In the genomic region with DNA sequence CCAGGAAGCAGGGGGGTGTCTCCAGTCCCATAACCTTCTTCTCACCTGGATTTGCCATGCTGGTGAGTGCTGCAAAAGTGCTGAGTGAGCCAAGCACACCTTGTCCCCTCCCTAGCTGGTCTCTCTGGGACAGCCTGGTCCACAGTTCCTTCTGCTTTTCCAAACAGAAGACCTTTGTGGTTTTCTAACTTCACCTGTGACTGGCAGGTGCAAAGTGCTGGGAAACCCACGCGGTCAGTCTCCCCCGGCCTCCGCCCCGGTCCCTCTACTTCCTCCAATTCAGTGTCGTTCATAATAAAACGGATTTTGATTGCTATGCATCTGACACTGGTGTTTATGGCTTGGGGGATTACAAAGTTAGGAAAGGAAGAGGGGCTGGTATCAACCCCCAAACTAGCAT, we compare ENCODE assay signal across 32 cellular contexts.
"Had no signal": no experiment of that assay in that cellular context is flagged by ENCODE, and none has a peak within 500 bp of the region (broad histone marks: within the 10 kb centered on the region; RNA-seq: fewer than 3 reads in every experiment).

No MANE protein-coding gene starts in this region.

- DNase-seq: immature natural killer cell; kidney; left colon; mammary epithelial cell; mesenchymal stem cell; naive B cell; natural killer cell; nephron progenitor cell; pancreas; posterior cingulate gyrus; retina; right cardiac atrium; stimulated activated CD4-positive, alpha-beta T cell treated with anti-CD3 and anti-CD28 coated beads, Interleukin-12 subunit alpha, Interleukin-12 subunit beta, amount 100 ng/mL, for 4 hours; stimulated activated CD4-positive, alpha-beta T cell treated with anti-CD3 and anti-CD28 coated beads, Interleukin-15, amount 100 ng/mL, for 24 hours; stimulated activated CD4-positive, alpha-beta T cell treated with anti-CD3 and anti-CD28 coated beads, Interleukin-2, amount 100 ng/mL, for 24 hours; stimulated activated CD4-positive, alpha-beta T cell treated with anti-CD3 and anti-CD28 coated beads, Interleukin-4, amount 100 ng/mL, for 1 hour; stimulated activated naive B cell treated with anti-CD40 and anti-IgM and Interleukin-4, amounts not matched to agents 10 μg/mL and 1 μg/mL and 100 μg/mL, for 72 hours; stimulated activated naive CD8-positive, alpha-beta T cell treated with anti-CD3 and anti-CD28 coated beads, Interleukin-15, Interleukin-2, amounts not matched to agents 100 U/mL and 50 U/mL, for 24 hours; stomach; testis; thyroid gland; transverse colon had no signal

- H2AFZ ChIP-seq: neural progenitor cell had no signal

- H3K4me1 ChIP-seq: lower lobe of right lung, neural progenitor cell, pancreas, prostate gland, testis, transverse colon, vagina had no signal

- H3K27ac Mint-ChIP-seq: immature natural killer cell; mesothelial cell of epicardium; naive B cell; natural killer cell; nephron progenitor cell; neural progenitor cell; stimulated activated naive B cell treated with anti-CD40 and anti-IgM and Interleukin-4, amounts not matched to agents 10 μg/mL and 1 μg/mL and 100 μg/mL, for 72 hours had no signal

- H3K36me3 ChIP-seq: left lung, lower lobe of right lung, neural progenitor cell, pancreas, prostate gland, stomach, thyroid gland, transverse colon, upper lobe of left lung, vagina had no signal

- H3K9me3 ChIP-seq: left lung, lower lobe of right lung, pancreas, prostate gland, stomach, testis, thyroid gland, transverse colon, upper lobe of left lung, vagina had no signal

- H3K4me3 ChIP-seq: left lung, lower lobe of right lung, neural progenitor cell, pancreas, prostate gland, skin epidermis, stomach, testis, thyroid gland, transverse colon, upper lobe of left lung, vagina had no signal

- H3K9me3 Mint-ChIP-seq: immature natural killer cell, mesothelial cell of epicardium, natural killer cell had no signal

- H3K27me3 ChIP-seq: pancreas, testis, thyroid gland, upper lobe of left lung, vagina had no signal

- H3K36me3 Mint-ChIP-seq: immature natural killer cell, mesothelial cell of epicardium, naive B cell, natural killer cell, neural progenitor cell had no signal

- ATAC-seq: left colon; left lung; lower lobe of right lung; natural killer cell; pancreas; right cardiac atrium; sciatic nerve; stimulated activated naive B cell treated with anti-CD40 and anti-IgM and Interleukin-4, amounts not matched to agents 10 μg/mL and 1 μg/mL and 100 μg/mL, for 72 hours; stimulated activated naive CD8-positive, alpha-beta T cell treated with anti-CD3 and anti-CD28 coated beads, Interleukin-15, Interleukin-2, amounts not matched to agents 100 U/mL and 50 U/mL, for 24 hours had no signal

- H3K27ac ChIP-seq: left lung, lower lobe of right lung, neural progenitor cell, pancreas, prostate gland, skin epidermis, stomach, testis, thyroid gland, transverse colon, upper lobe of left lung, vagina had no signal

- H3K4me3 Mint-ChIP-seq: immature natural killer cell; mesothelial cell of epicardium; natural killer cell; nephron progenitor cell; neural progenitor cell; stimulated activated naive B cell treated with anti-CD40 and anti-IgM and Interleukin-4, amounts not matched to agents 10 μg/mL and 1 μg/mL and 100 μg/mL, for 72 hours had no signal

- H3K9ac ChIP-seq: neural progenitor cell had no signal

- H3K4me1 Mint-ChIP-seq: immature natural killer cell, mesothelial cell of epicardium, nephron progenitor cell, neural progenitor cell had no signal

- H3K4me2 ChIP-seq: neural progenitor cell had no signal

- FAIRE-seq: islet of Langerhans, kidney, pancreas had no signal
